Comparison of ENCODE assay signal across 15 cellular contexts in genomic region chr4:174255374-174255773, GRCh38. TPM values are rescaled to one million over a fixed set of nuclear protein-coding genes. Genes with fewer than 3 reads are reported as not detected.
DNase-seq lines count a peak whose midpoint lies in the region; ATAC-seq, FAIRE-seq and TF ChIP-seq lines count a peak whose summit lies in the region.
"Had no signal": no experiment of that assay in that cellular context is flagged by ENCODE, and none has a peak within 500 bp of the region (broad histone marks: within the 10 kb centered on the region; RNA-seq: fewer than 3 reads in every experiment).

No MANE protein-coding gene starts in this region.

- POLR2A ChIA-PET in A549 (lab: Yijun Ruan, JAX) = no interaction called here

- no peak for ATAC-seq in A549

- H3K27me3 ChIP-seq in small intestine (ENCODE audit: control insufficient read depth in 2 of 2, insufficient read depth in 2 of 2, low read length in 2 of 2) = no peaks in the 10 kb centered on the region
- H3K27me3 ChIP-seq: BE2C had no signal

- no peak for TF ChIP-seq POLR2A in A549 (IDR thresholded peaks at IDR 0.05; ENCODE audit: low read length)

- no peak for TF ChIP-seq RAD21 in A549 (conservative IDR thresholded peaks at IDR 0.05 in 1 of 2, IDR thresholded peaks at IDR 0.05 in 1 of 2)

- peaks cover 0 to 4% of the 10 kb centered on the region in 2 donors for H3K36me3 ChIP-seq in small intestine (ENCODE audit: control insufficient read depth in 2 of 2, insufficient read depth in 2 of 2, low read length in 2 of 2)

- CTCF ChIA-PET in A549 (lab: Yijun Ruan, JAX) = no interaction called here

- H3K27ac ChIP-seq in A549 = peak overlapping the region in 1 of 2 experiments; percentile 4; a peak in 1 of 6 replicates
- H3K27ac ChIP-seq in small intestine (ENCODE audit: low read depth in 1 of 2, low read length in 1 of 2) = no peak overlapping the region
- H3K27ac ChIP-seq: C4-2B had no signal

- peak overlapping the region; percentile 58; the same call in 2 of the 3 replicates for H3K4me2 ChIP-seq in A549

- FAIRE-seq in A549 (lab: Jason Lieb, UNC) = no peak
- peak; percentile 11 for FAIRE-seq in TTC549 (lab: Jason Lieb, UNC)
- FAIRE-seq in islet of Langerhans (lab: Jason Lieb, UNC) = peak; percentile 21
- peak; percentile 83 for FAIRE-seq in small intestine (lab: Jason Lieb, UNC)
- FAIRE-seq: GM12892, GM19239 had no signal

- TF ChIP-seq CTCF in A549 (IDR thresholded peaks at IDR 0.05) = no peak

- WGBS in A549 (ENCODE audit: missing lambda C conversion rate) = 93% methylated on average over 1 of the region's 1 CpG
- 54 to 94% (median 90%) methylated on average over 1 of the region's 1 CpG for WGBS in small intestine, 3 donors

- DNase-seq in A549 (ENCODE audit: low read depth in 1 of 2, low spot score in 1 of 2) (no peak), small intestine (no peak), cerebellar cortex (ENCODE audit: low spot score) (no peak), GDM1 (lab: John Stamatoyannopoulos, UW) (no peak), NCI-H187 (lab: John Stamatoyannopoulos, UW) (no peak)
- DNase-seq: CD4-positive, alpha-beta memory T cell; DMS79; GOT3; H9 had no signal

- no peaks in the 10 kb centered on the region for H3K9me3 ChIP-seq in A549
- no peaks in the 10 kb centered on the region for H3K9me3 ChIP-seq in small intestine (ENCODE audit: control insufficient read depth, low read depth)
- H3K9me3 ChIP-seq: BE2C had no signal

- H3K4me1 ChIP-seq in A549 (peaks cover 50% of the 10 kb centered on the region), small intestine (ENCODE audit: control insufficient read depth in 2 of 2, insufficient read depth in 1 of 2, low read depth in 1 of 2, low read length in 1 of 2) (no peaks in the 10 kb centered on the region)

- no peak overlapping the region for H3K4me3 ChIP-seq in A549
- H3K4me3 ChIP-seq in small intestine (ENCODE audit: low read depth in 1 of 2, low read length in 2 of 2) = no peak overlapping the region

- no peak for TF ChIP-seq EP300 in A549 (IDR thresholded peaks at IDR 0.05)

TF ChIP-seq in A549, 52 proteins besides CTCF, POLR2A, EP300 and RAD21:
- no peak for TF ChIP-seq ZSCAN20 (CRISPR knock-in tag; IDR thresholded peaks at IDR 0.05)

RNA-seq across cellular contexts. Expression of gene FBXO8, which starts 28.1 kb away (rescaled TPM):
- polyA plus RNA-seq in A549 (2011; rRNA removed) (19.5 and 21.0 TPM in 2 replicates), A549 (2017; fragmentation: RNase III; extraction: RNeasy Plus Mini Kit Qiagen cat#74134 plus additional on column Dnase treatment) (7.6 to 10.3 TPM (median 8.1 TPM) in 3 replicates), small intestine (10 to 100 TPM; 14.5 to 25.5 (median 23.5) TPM)
- 5.2 and 5.7 TPM in 2 replicates for polyA plus RNA-seq in A549 (2012; cell fraction: cytosol; rRNA removed)
- 2.6 and 3.4 TPM in 2 replicates for polyA plus RNA-seq in A549 (2012; cell fraction: nucleus; rRNA removed)
- 10.8 and 11.4 TPM in 2 replicates for polyA minus RNA-seq in A549 (2011; rRNA and poly(A)+ RNA removed)

RNA-seq across cellular contexts. Expression of gene CEP44, which starts 28.3 kb away (rescaled TPM):
- polyA plus RNA-seq in A549 (2011; rRNA removed) = 12.0 and 14.1 TPM in 2 replicates
- 1.9 and 2.1 TPM in 2 replicates for polyA plus RNA-seq in A549 (2012; cell fraction: cytosol; rRNA removed)
- 1.4 and 3.1 TPM in 2 replicates for polyA plus RNA-seq in A549 (2012; cell fraction: nucleus; rRNA removed)
- polyA plus RNA-seq in A549 (2017; fragmentation: RNase III; extraction: RNeasy Plus Mini Kit Qiagen cat#74134 plus additional on column Dnase treatment) = 5.6 to 8.0 TPM (median 6.4 TPM) in 3 replicates
- 8.9 and 9.5 TPM in 2 replicates for polyA minus RNA-seq in A549 (2011; rRNA and poly(A)+ RNA removed)
- polyA plus RNA-seq in small intestine = 1 to 10 TPM; 4.1 to 6.0 (median 5.1) TPM
